13 cellular contexts compared by ENCODE assay signal in genomic region chr12:18141583-18141982, GRCh38. TPM values are rescaled to one million over a fixed set of nuclear protein-coding genes. Genes with fewer than 3 reads are reported as not detected.
A peak's percentile ranks its signal among the peaks of the same experiment; 100 is the strongest.
DNase-seq lines count a peak whose midpoint lies in the region; ATAC-seq, FAIRE-seq and TF ChIP-seq lines count a peak whose summit lies in the region.
"Had no signal": no experiment of that assay in that cellular context is flagged by ENCODE, and none has a peak within 500 bp of the region (broad histone marks: within the 10 kb centered on the region; RNA-seq: fewer than 3 reads in every experiment).

No MANE protein-coding gene starts in this region.

- no peaks in the 10 kb centered on the region for H3K36me3 ChIP-seq in brain microvascular endothelial cell (replicated peaks)

- no peaks in the 10 kb centered on the region for H3K9me3 Mint-ChIP-seq in Calu3 (ENCODE audit: low read depth, unreplicated experiment)
- H3K9me3 Mint-ChIP-seq: stimulated activated naive CD8-positive, alpha-beta T cell treated with anti-CD3 and anti-CD28 coated beads, Interleukin-15, Interleukin-2, amounts not matched to agents 100 ng/mL and 50 ng/mL, for 24 hours had no signal

- H3K27me3 Mint-ChIP-seq in Calu3 (ENCODE audit: unreplicated experiment), result no peaks in the 10 kb centered on the region
- H3K27me3 Mint-ChIP-seq: B cell; stimulated activated naive CD8-positive, alpha-beta T cell treated with anti-CD3 and anti-CD28 coated beads, Interleukin-15, Interleukin-2, amounts not matched to agents 100 ng/mL and 50 ng/mL, for 24 hours had no signal

- H3K4me3 Mint-ChIP-seq in Calu3 (ENCODE audit: low read depth, unreplicated experiment), result peak overlapping the region; percentile 24
- H3K4me3 Mint-ChIP-seq: B cell; stimulated activated naive CD8-positive, alpha-beta T cell treated with anti-CD3 and anti-CD28 coated beads, Interleukin-15, Interleukin-2, amounts not matched to agents 100 ng/mL and 50 ng/mL, for 24 hours had no signal

- H3K36me3 Mint-ChIP-seq in Calu3 (ENCODE audit: insufficient read depth, unreplicated experiment), result peaks cover 18% of the 10 kb centered on the region

- H3K4me1 Mint-ChIP-seq in Calu3 (ENCODE audit: low read depth, unreplicated experiment), result peaks cover 22% of the 10 kb centered on the region

- H3K27me3 ChIP-seq in brain microvascular endothelial cell (replicated peaks), result no peaks in the 10 kb centered on the region

- peak overlapping the region; percentile 53 for H3K27ac Mint-ChIP-seq in Calu3 (ENCODE audit: unreplicated experiment)
- H3K27ac Mint-ChIP-seq: B cell; stimulated activated naive CD8-positive, alpha-beta T cell treated with anti-CD3 and anti-CD28 coated beads, Interleukin-15, Interleukin-2, amounts not matched to agents 100 ng/mL and 50 ng/mL, for 24 hours had no signal

- BruUV-seq in Calu3 (replicated peaks; lab: Mats Ljungman, UMichigan), result no TSS peak

- DNase-seq in Calu3 (peak; percentile 27), NCI-H146 (lab: John Stamatoyannopoulos, UW) (peak; percentile 70), brain microvascular endothelial cell (peak; percentile 59), left lobe of liver (ENCODE audit: low spot score) (no peak), mesenteric fat pad (ENCODE audit: low spot score) (no peak), activated gamma-delta T cell (lab: John Stamatoyannopoulos, UW) (no peak), NCI-H2081 treated with DMSO at 0.1 percent for 48 hours (lab: John Stamatoyannopoulos, UW) (no peak), frontal cortex (ENCODE audit: low spot score in 2 of 2) (no peak)
- DNase-seq: midbrain, NCI-H2171 treated with DMSO at 0.1 percent for 48 hours, T-helper 1 cell had no signal

- ATAC-seq in left lobe of liver, result peak; percentile 11

- CTCF ChIA-PET in Calu3 (lab: Charles Lee), result interaction anchor here (0.8 to 1.7 kb wide), 9 partner anchors 10 to 571 kb away, joined by 3 to 17 read pairs (median 4); no protein-coding TSS in a partner anchor

- peak overlapping the region; percentile 37 for H3K27ac ChIP-seq in brain microvascular endothelial cell

- no peak overlapping the region for H3K4me3 ChIP-seq in brain microvascular endothelial cell (ENCODE audit: low read depth, low read length)

- in situ Hi-C loops in brain microvascular endothelial cell (cut with HindIII; ENCODE audit: low pct_ligation_motif_present, low sequenced_read_pairs), result no loop called here

- intact Hi-C loops in Calu3 (cut with micrococcal nuclease; ENCODE audit: unreplicated experiment), result loop anchor here (1.0 kb wide), 1 partner anchor 83 kb away; no protein-coding TSS in a partner anchor

- FAIRE-seq in frontal cortex (lab: Jason Lieb, UNC), result no peak

- TF ChIP-seq CTCF in Calu3 (IDR thresholded peaks at IDR 0.05; ENCODE audit: unreplicated experiment), result no peak
- no peak for TF ChIP-seq CTCF in brain microvascular endothelial cell (IDR thresholded peaks at IDR 0.05; ENCODE audit: low read depth, low read length, missing control alignments)

RNA-seq across cellular contexts. Expression of gene RERGL, which starts 51.6 kb away (rescaled TPM):
- 7.0 and 9.2 TPM in 2 replicates for total RNA-seq in Calu3 (2022)
- 0.25 TPM for total RNA-seq in left lobe of liver
- 1.9 TPM for total RNA-seq in mesenteric fat pad
- total RNA-seq in frontal cortex, result 2.0 TPM
- total RNA-seq: B cell had no signal

Comparison
In these comparisons a context has a peak if more than half of its experiments do, and no peak if none do; other contexts are left out.
1. DNase-seq: peak in Calu3 (single experiment), NCI-H146 (single experiment) and brain microvascular endothelial cell (single experiment); none in left lobe of liver (single experiment), mesenteric fat pad (single experiment), activated gamma-delta T cell (single experiment), NCI-H2081 treated with DMSO at 0.1 percent for 48 hours (single experiment) and frontal cortex (0 of 2).